ENCODE assay signal across 14 cellular contexts in genomic region chr18:12895016-12895415, GRCh38. TPM values are rescaled to one million over a fixed set of nuclear protein-coding genes. Genes with fewer than 3 reads are reported as not detected.
DNase-seq lines count a peak whose midpoint lies in the region; ATAC-seq, FAIRE-seq and TF ChIP-seq lines count a peak whose summit lies in the region.
"Had no signal": no experiment of that assay in that cellular context is flagged by ENCODE, and none has a peak within 500 bp of the region (broad histone marks: within the 10 kb centered on the region; RNA-seq: fewer than 3 reads in every experiment).

No MANE protein-coding gene starts in this region.

- in situ Hi-C loops in GM12878 (cut with MboI) = no loop called here

- no peak overlapping the region for H3K27ac ChIP-seq in GM12878 (ENCODE audit: control insufficient read depth, insufficient read depth)
- H3K27ac ChIP-seq: BLaER1 treated with 17β-estradiol and CSF1 and Interleukin-3, amounts not matched to agents 10 nM and 100 nM had no signal

- peaks cover 0 to 8% of the 10 kb centered on the region in 2 experiments; a peak in 2 of 4 replicates for H3K27me3 ChIP-seq in GM12878 (replicated peaks in 1 of 2; ENCODE audit: control insufficient read depth in 2 of 2, insufficient read depth in 2 of 2, low read length in 1 of 2)

- peak; percentile 23 for ATAC-seq in activated CD4-positive, alpha-beta T cell treated with anti-CD3 and anti-CD28 coated beads for 36 hours
- ATAC-seq in GM12878 (0 out of 3 replicates have a peak, but pooled peaks have one; percentile 11), GM21367 (IDR thresholded peaks at IDR 0.05; ENCODE audit: unreplicated experiment) (no peak)
- ATAC-seq: GM23338 had no signal

- TF ChIP-seq CTCF in GM12878 (IDR thresholded peaks at IDR 0.05 in 2 of 3, conservative IDR thresholded peaks at IDR 0.05 in 1 of 3; ENCODE audit: control insufficient read depth in 2 of 3, extremely low read depth in 1 of 3, insufficient read depth in 1 of 3, low read depth in 3 of 3, low read length in 3 of 3) (no peak), osteocyte (IDR thresholded peaks at IDR 0.05) (no peak)

- no peak overlapping the region for H3K4me3 ChIP-seq in GM12878
- H3K4me3 ChIP-seq: BLaER1 treated with 17β-estradiol and CSF1 and Interleukin-3, amounts not matched to agents 10 nM and 100 nM; GM23338 had no signal

- intact Hi-C loops in activated CD4-positive, alpha-beta T cell treated with anti-CD3 and anti-CD28 coated beads for 36 hours (cut with DNase I, micrococcal nuclease) = no loop called here
- intact Hi-C loops in GM12878 (cut with micrococcal nuclease; ENCODE audit: unreplicated experiment) = loop anchor here (2.0 kb wide), 1 partner anchor 150 kb away; no protein-coding TSS in a partner anchor

- TF ChIP-seq RAD21 in GM12878 (IDR thresholded peaks at IDR 0.05; ENCODE audit: insufficient read depth, low read depth, low read length) = no peak

- H3K4me1 Mint-ChIP-seq in activated CD4-positive, alpha-beta T cell treated with anti-CD3 and anti-CD28 coated beads for 36 hours = peaks cover 13% of the 10 kb centered on the region
- peaks cover 19% of the 10 kb centered on the region for H3K4me1 Mint-ChIP-seq in osteocyte (ENCODE audit: unreplicated experiment)

- POLR2A ChIA-PET in activated CD4-positive, alpha-beta T cell treated with anti-CD3 and anti-CD28 coated beads for 36 hours (lab: Charles Lee) = no interaction called here
- POLR2A ChIA-PET in GM12878 (lab: Charles Lee) = interaction anchor here (0.6 to 0.7 kb wide), 2 partner anchors 20 to 30 kb away, joined by 4 to 6 read pairs; no protein-coding TSS in a partner anchor

- BruUV-seq in GM12878 (replicated peaks; lab: Mats Ljungman, UMichigan) = no TSS peak

- H3K9me3 Mint-ChIP-seq in activated CD4-positive, alpha-beta T cell treated with anti-CD3 and anti-CD28 coated beads for 36 hours (ENCODE audit: low read depth) = no peaks in the 10 kb centered on the region
- peaks cover 5% of the 10 kb centered on the region for H3K9me3 Mint-ChIP-seq in osteocyte (ENCODE audit: unreplicated experiment)

- FAIRE-seq in GM12878 (lab: Jason Lieb, UNC) = no peak
- FAIRE-seq in urothelium cell line (lab: Jason Lieb, UNC) = peak; percentile 87
- FAIRE-seq: GM12891 had no signal

- H2AFZ ChIP-seq in GM12878 (ENCODE audit: control insufficient read depth, low read depth, low read length) = no peak overlapping the region
- H2AFZ ChIP-seq: GM23338 had no signal

- H3K4me3 Mint-ChIP-seq in activated CD4-positive, alpha-beta T cell treated with anti-CD3 and anti-CD28 coated beads for 36 hours = no peak overlapping the region
- H3K4me3 Mint-ChIP-seq in osteocyte (ENCODE audit: unreplicated experiment) = no peak overlapping the region
- H3K4me3 Mint-ChIP-seq: CD4-positive, CD25-positive, alpha-beta regulatory T cell; GM23338 had no signal

- no peaks in the 10 kb centered on the region for H3K36me3 Mint-ChIP-seq in activated CD4-positive, alpha-beta T cell treated with anti-CD3 and anti-CD28 coated beads for 36 hours (ENCODE audit: low read depth)
- peaks cover 3% of the 10 kb centered on the region for H3K36me3 Mint-ChIP-seq in osteocyte (ENCODE audit: unreplicated experiment)
- H3K36me3 Mint-ChIP-seq: CD4-positive, CD25-positive, alpha-beta regulatory T cell had no signal

- RAD21 ChIA-PET in GM12878 (lab: Charles Lee; ENCODE audit: unreplicated experiment) = interaction anchor here (0.5 to 1.4 kb wide), 16 partner anchors 9 to 578 kb away, joined by 3 to 8 read pairs (median 3); partner anchors contain the start of genes AFG3L2 and CEP76

- no peaks in the 10 kb centered on the region; the same call in 2 of the 3 replicates for H3K9me3 ChIP-seq in GM12878 (replicated peaks; ENCODE audit: control insufficient read depth, insufficient read depth, low read length)
- H3K9me3 ChIP-seq: BLaER1 treated with 17β-estradiol and CSF1 and Interleukin-3, amounts not matched to agents 10 nM and 100 nM had no signal

- no peak for DNase-seq in activated CD4-positive, alpha-beta T cell treated with anti-CD3 and anti-CD28 coated beads for 36 hours
- no peak for DNase-seq in activated CD4-positive, alpha-beta T cell treated with anti-CD3 and anti-CD28 coated beads, Interleukin-2, amount 50 U/mL, for 48 hours
- DNase-seq in GM12878 (ENCODE audit: low read depth, low spot score) (no peak), osteocyte (ENCODE audit: extremely low spot score, unreplicated experiment) (no peak), urothelium cell line (ENCODE audit: low spot score) (no peak), amniotic stem cell (lab: John Stamatoyannopoulos, UW) (no peak)
- DNase-seq: ACHN; CD4-positive, CD25-positive, alpha-beta regulatory T cell; DMS 273 treated with DMSO at 0.1 percent for 48 hours; H7 had no signal

- 25% methylated on average over 1 of the region's 1 CpG for WGBS in GM12878 (ENCODE audit: insufficient coverage, insufficient replicate concordance, low lambda C conversion rate, missing lambda C conversion rate)

- no peaks in the 10 kb centered on the region for H3K79me2 ChIP-seq in GM12878 (ENCODE audit: control insufficient read depth, insufficient read depth, low read length)

- no peaks in the 10 kb centered on the region for H4K20me1 ChIP-seq in GM12878 (ENCODE audit: control insufficient read depth, insufficient read depth)
- H4K20me1 ChIP-seq: BLaER1 treated with 17β-estradiol and CSF1 and Interleukin-3, amounts not matched to agents 10 nM and 100 nM had no signal

- no peak for TF ChIP-seq POLR2A in GM12878 (IDR thresholded peaks at IDR 0.05; ENCODE audit: low read depth, low read length)

- no peak overlapping the region for H3K27ac Mint-ChIP-seq in activated CD4-positive, alpha-beta T cell treated with anti-CD3 and anti-CD28 coated beads for 36 hours
- peak overlapping the region; percentile 59 for H3K27ac Mint-ChIP-seq in osteocyte (ENCODE audit: unreplicated experiment)
- H3K27ac Mint-ChIP-seq: GM23338 had no signal

- H3K9ac ChIP-seq in GM12878 (ENCODE audit: control insufficient read depth, insufficient read depth, low read length) = no peak overlapping the region
- H3K9ac ChIP-seq: BLaER1 treated with 17β-estradiol and CSF1 and Interleukin-3, amounts not matched to agents 10 nM and 100 nM had no signal

- H3K4me2 ChIP-seq in GM12878 (ENCODE audit: control insufficient read depth, insufficient read depth) = no peak overlapping the region
- H3K4me2 ChIP-seq: BLaER1 treated with 17β-estradiol and CSF1 and Interleukin-3, amounts not matched to agents 10 nM and 100 nM; GM23338 had no signal

- no peaks in the 10 kb centered on the region for H3K36me3 ChIP-seq in GM12878 (ENCODE audit: control insufficient read depth in 2 of 2, insufficient read depth in 2 of 2, low read length in 1 of 2)
- H3K36me3 ChIP-seq: BLaER1 treated with 17β-estradiol and CSF1 and Interleukin-3, amounts not matched to agents 10 nM and 100 nM had no signal

- SMC1A ChIA-PET in GM12878 (lab: Charles Lee; ENCODE audit: uncharacterized antibody, unreplicated experiment) = interaction anchor here (0.9 to 1.8 kb wide), 7 partner anchors 10 to 168 kb away, joined by 3 to 6 read pairs (median 4); no protein-coding TSS in a partner anchor

- H3K27me3 Mint-ChIP-seq in activated CD4-positive, alpha-beta T cell treated with anti-CD3 and anti-CD28 coated beads for 36 hours = peaks cover 15% of the 10 kb centered on the region
- no peaks in the 10 kb centered on the region for H3K27me3 Mint-ChIP-seq in osteocyte (ENCODE audit: unreplicated experiment)

- no peak for TF ChIP-seq EP300 in GM12878 (IDR thresholded peaks at IDR 0.05; ENCODE audit: borderline replicate concordance in 1 of 2, control insufficient read depth in 1 of 2, low read depth in 2 of 2, low read length in 2 of 2)

- H3K4me1 ChIP-seq in GM12878 (ENCODE audit: control insufficient read depth, insufficient read depth, low read length) = no peaks in the 10 kb centered on the region

- CTCF ChIA-PET in activated CD4-positive, alpha-beta T cell treated with anti-CD3 and anti-CD28 coated beads for 36 hours (lab: Charles Lee) = interaction anchor here (0.8 to 1.6 kb wide), 3 partner anchors 10 to 168 kb away, joined by 3 to 6 read pairs (median 5); no protein-coding TSS in a partner anchor
- CTCF ChIA-PET in GM12878 (lab: Yijun Ruan, JAX) = interaction anchor here (0.8 to 6.2 kb wide), 11 partner anchors 9 to 208 kb away, joined by 3 to 80 read pairs (median 5); no protein-coding TSS in a partner anchor

RNA-seq across cellular contexts. Expression of gene PTPN2, which starts 11.0 kb away (rescaled TPM):
- 10 to 100 TPM; 60.6 to 72.9 TPM for total RNA-seq in activated CD4-positive, alpha-beta T cell treated with anti-CD3 and anti-CD28 coated beads for 36 hours
- total RNA-seq in GM12878 (2013; cell fraction: nucleolus; rRNA removed) = 161 and 163 TPM in 2 replicates
- total RNA-seq in GM12878 (2014; rRNA removed) (46.5 and 55.7 TPM in 2 replicates), GM12878 (2014; rRNA removed; fragmentation: Illumina TruSeq; extraction: Trizol) (85.5 and 86.7 TPM in 2 replicates), GM12878 (2021) (48.0 and 53.0 TPM in 2 replicates), osteocyte (27.1 and 28.6 TPM in 2 replicates)
- polyA plus RNA-seq in GM12878 (2011; ENCODE audit: low read depth) = 28.5 TPM
- polyA plus RNA-seq in GM12878 (2011; rRNA removed) (83.0 and 114 TPM in 2 replicates), GM12878 (2014; fragmentation: Illumina TruSeq; extraction: Trizol) (78.3 and 84.3 TPM in 2 replicates), GM12878 (2014; fragmentation: Nextera tagmentation; extraction: Ambion mirVana) (10 to 100 TPM; 54.9 to 57.9 TPM), GM12878 (2014; rRNA removed) (39.4 and 53.5 TPM in 2 replicates), GM12878 (2016; fragmentation: Nextera tagmentation; extraction: Ambion mirVana) (10 to 100 TPM; 71.3 to 80.4 TPM)
- 27.7 and 31.8 TPM in 2 replicates for polyA plus RNA-seq in GM12878 (2011; cell fraction: cytosol; rRNA removed)
- polyA plus RNA-seq in GM12878 (2011; cell fraction: nucleus; rRNA removed) = 67.0 and 73.2 TPM in 2 replicates
- 37.1 and 45.3 TPM in 2 replicates for polyA plus RNA-seq in GM12878 (2012)
- polyA minus RNA-seq in GM12878 (2011; rRNA and poly(A)+ RNA removed) = 33.9 and 84.9 TPM in 2 replicates
- 13.6 and 37.3 TPM in 2 replicates for polyA minus RNA-seq in GM12878 (2011; cell fraction: cytosol; rRNA and poly(A)+ RNA removed)
- polyA minus RNA-seq in GM12878 (2011; cell fraction: nucleus; rRNA and poly(A)+ RNA removed) = 23.6 and 37.5 TPM in 2 replicates

RNA-seq across cellular contexts. Expression of gene SEH1L, which starts 52.8 kb away (rescaled TPM):
- total RNA-seq in activated CD4-positive, alpha-beta T cell treated with anti-CD3 and anti-CD28 coated beads for 36 hours = 100 to 1,000 TPM; 100 to 107 TPM
- total RNA-seq in GM12878 (2013; cell fraction: nucleolus; rRNA removed) = 72.1 and 84.6 TPM in 2 replicates
- 28.1 and 36.2 TPM in 2 replicates for total RNA-seq in GM12878 (2014; rRNA removed)
- 39.7 and 43.1 TPM in 2 replicates for total RNA-seq in GM12878 (2014; rRNA removed; fragmentation: Illumina TruSeq; extraction: Trizol)
- 66.5 and 70.2 TPM in 2 replicates for total RNA-seq in GM12878 (2021)
- 16.1 TPM for polyA plus RNA-seq in GM12878 (2011; ENCODE audit: low read depth)
- polyA plus RNA-seq in GM12878 (2011; rRNA removed) = 109 and 120 TPM in 2 replicates
- 87.0 and 98.0 TPM in 2 replicates for polyA plus RNA-seq in GM12878 (2011; cell fraction: cytosol; rRNA removed)
- 41.8 and 49.0 TPM in 2 replicates for polyA plus RNA-seq in GM12878 (2011; cell fraction: nucleus; rRNA removed)
- polyA plus RNA-seq in GM12878 (2012) = 25.5 and 27.9 TPM in 2 replicates
- polyA plus RNA-seq in GM12878 (2014; fragmentation: Illumina TruSeq; extraction: Trizol) = 53.2 and 59.5 TPM in 2 replicates
- 10 to 100 TPM; 27.5 to 52.4 TPM for polyA plus RNA-seq in GM12878 (2014; fragmentation: Nextera tagmentation; extraction: Ambion mirVana)
- 35.8 and 39.8 TPM in 2 replicates for polyA plus RNA-seq in GM12878 (2014; rRNA removed)
- polyA plus RNA-seq in GM12878 (2016; fragmentation: Nextera tagmentation; extraction: Ambion mirVana) = 10 to 100 TPM; 80.2 to 84.1 TPM
- polyA minus RNA-seq in GM12878 (2011; rRNA and poly(A)+ RNA removed) = 143 and 207 TPM in 2 replicates
- 37.8 and 48.3 TPM in 2 replicates for polyA minus RNA-seq in GM12878 (2011; cell fraction: cytosol; rRNA and poly(A)+ RNA removed)
- polyA minus RNA-seq in GM12878 (2011; cell fraction: nucleus; rRNA and poly(A)+ RNA removed) = 18.1 and 26.1 TPM in 2 replicates
- 47.5 and 48.0 TPM in 2 replicates for total RNA-seq in osteocyte
